Comparison of ENCODE assay signal across 12 cellular contexts in the genomic region with DNA sequence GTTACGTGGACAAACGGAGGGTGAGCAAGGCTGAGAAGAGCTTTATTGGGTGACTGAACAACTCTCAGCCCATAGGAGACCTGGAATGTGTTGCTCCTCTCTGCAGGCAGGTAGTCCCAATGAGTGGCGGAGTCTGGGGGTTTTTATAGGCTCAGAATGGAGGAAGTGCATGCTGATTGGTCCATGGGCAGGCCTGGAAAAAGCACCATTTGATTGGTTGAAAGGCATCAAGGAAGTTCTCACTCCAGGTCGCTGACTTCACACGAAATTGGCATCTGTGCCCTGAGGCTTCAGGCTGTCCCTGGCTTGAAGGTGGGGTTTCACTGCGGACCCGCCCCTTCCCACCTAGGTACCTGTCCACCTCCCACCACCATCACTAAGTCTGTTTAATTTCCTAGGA.
DNase-seq lines count a peak whose midpoint lies in the region; ATAC-seq and TF ChIP-seq lines count a peak whose summit lies in the region.
"Had no signal": no experiment of that assay in that cellular context is flagged by ENCODE, and none has a peak within 500 bp of the region (broad histone marks: within the 10 kb centered on the region; RNA-seq: fewer than 3 reads in every experiment).

No MANE protein-coding gene starts in this region.

- no peaks in the 10 kb centered on the region for H3K36me3 Mint-ChIP-seq in effector memory CD8-positive, alpha-beta T cell (ENCODE audit: insufficient read depth)

- H3K27ac ChIP-seq in Karpas-422 (ENCODE audit: low read length) (no peak overlapping the region), body of pancreas (peak overlapping the region in 3 of 4 donors; percentile 89 to 94 (median 91)), spleen (peak overlapping the region in 5 of 8 donors; percentile 3 to 80 (median 76))
- H3K27ac ChIP-seq: BLaER1 had no signal

- intact Hi-C loops in body of pancreas (cut with DNase I), result loop anchor here (10.0 kb wide), 1 partner anchor 211 kb away; no protein-coding TSS in a partner anchor
- intact Hi-C loops in spleen (cut with DNase I; ENCODE audit: low total_unique reads), result loop anchor here (10.0 kb wide), 2 partner anchors 301 to 761 kb away; no protein-coding TSS in a partner anchor

- no peaks in the 10 kb centered on the region for H3K27me3 Mint-ChIP-seq in effector memory CD8-positive, alpha-beta T cell

- H3K4me3 ChIP-seq in Karpas-422 (ENCODE audit: low read length), result no peak overlapping the region
- no peak overlapping the region for H3K4me3 ChIP-seq in body of pancreas
- H3K4me3 ChIP-seq in spleen, result no peak overlapping the region
- H3K4me3 ChIP-seq: BLaER1 had no signal

- H3K36me3 ChIP-seq in Karpas-422 (ENCODE audit: insufficient read depth, low read length) (no peaks in the 10 kb centered on the region), body of pancreas (replicated peaks in 1 of 2; ENCODE audit: insufficient read depth in 1 of 2, low read depth in 2 of 2) (peaks cover 0 to 6% of the 10 kb centered on the region in 2 donors), spleen (peaks cover 0 to 16% (median 0%) of the 10 kb centered on the region in 6 donors)
- H3K36me3 ChIP-seq: BLaER1 had no signal

- H3K9me2 ChIP-seq in Karpas-422 (replicated peaks; ENCODE audit: insufficient read depth, low read length), result no peaks in the 10 kb centered on the region

- ATAC-seq in body of pancreas, result no peak
- no peak for ATAC-seq in effector memory CD8-positive, alpha-beta T cell (replicated peaks)
- no peak for ATAC-seq in GM21825 (IDR thresholded peaks at IDR 0.05; ENCODE audit: unreplicated experiment)

- peaks cover 35 to 42% of the 10 kb centered on the region in 2 donors for H3K4me1 Mint-ChIP-seq in effector memory CD8-positive, alpha-beta T cell (ENCODE audit: low read depth in 2 of 2)

- H3K4me3 Mint-ChIP-seq in effector memory CD8-positive, alpha-beta T cell, result peak overlapping the region in 1 of 2 donors; percentile 87

- 85 to 91% methylated on average over 7 of the region's 7 CpGs for WGBS in body of pancreas, 2 donors
- WGBS in spleen, 5 donors, result 91 to 100% (median 95%) methylated on average over 7 of the region's 7 CpGs

- no peaks in the 10 kb centered on the region for H3K79me2 ChIP-seq in Karpas-422 (ENCODE audit: low read length)

- DNase-seq in ELF-1 (ENCODE audit: low read depth, low spot score) (peak; percentile 47), Karpas-422 (peak; percentile 50), body of pancreas (no peak), spleen (no peak), SK-N-DZ (ENCODE audit: low spot score) (no peak), pons (ENCODE audit: low spot score) (no peak)
- no peak for DNase-seq in effector memory CD8-positive, alpha-beta T cell
- DNase-seq: 8988T, AML-193, IMR-90 had no signal

- no peak overlapping the region for H3K9ac ChIP-seq in Karpas-422 (ENCODE audit: low read length)
- H3K9ac ChIP-seq: BLaER1 had no signal

- no peak overlapping the region for H3K4me2 ChIP-seq in Karpas-422 (ENCODE audit: low read depth, low read length, poor library complexity, severe bottlenecking)
- H3K4me2 ChIP-seq: BLaER1 had no signal

- H3K27me3 ChIP-seq in Karpas-422 (ENCODE audit: low read length) (no peaks in the 10 kb centered on the region), body of pancreas (no peaks in the 10 kb centered on the region), spleen (replicated peaks in 1 of 7) (no peaks in the 10 kb centered on the region)
- H3K27me3 ChIP-seq: BLaER1 had no signal

- no peak overlapping the region for H2AFZ ChIP-seq in Karpas-422 (ENCODE audit: low read length)

- H3K4me1 ChIP-seq in Karpas-422 (ENCODE audit: low read length) (no peaks in the 10 kb centered on the region), body of pancreas (peaks cover 76% of the 10 kb centered on the region), spleen (peaks cover 12 to 91% (median 67%) of the 10 kb centered on the region in 6 donors)

- H3K9me3 Mint-ChIP-seq in effector memory CD8-positive, alpha-beta T cell, result no peaks in the 10 kb centered on the region

- peak overlapping the region in 1 of 2 donors; percentile 91 for H3K27ac Mint-ChIP-seq in effector memory CD8-positive, alpha-beta T cell

- no peaks in the 10 kb centered on the region for H4K20me1 ChIP-seq in Karpas-422 (ENCODE audit: insufficient read depth, low read depth, low read length)

- TF ChIP-seq POLR2A in body of pancreas (IDR thresholded peaks at IDR 0.05), result no peak
- TF ChIP-seq POLR2A in spleen (IDR thresholded peaks at IDR 0.05), result no peak

- no peaks in the 10 kb centered on the region for H3K9me3 ChIP-seq in Karpas-422 (ENCODE audit: low read length)
- no peaks in the 10 kb centered on the region for H3K9me3 ChIP-seq in body of pancreas
- no peaks in the 10 kb centered on the region for H3K9me3 ChIP-seq in spleen
- H3K9me3 ChIP-seq: BLaER1 had no signal

- TF ChIP-seq CTCF in body of pancreas (IDR thresholded peaks at IDR 0.05) (no peak), spleen (IDR thresholded peaks at IDR 0.05 in 8 of 11, conservative IDR thresholded peaks at IDR 0.05 in 3 of 11) (no peak)

Comparison
In these comparisons a context has a peak if more than half of its experiments do, and no peak if none do; other contexts are left out.
1. DNase-seq: peak in ELF-1 (single experiment) and Karpas-422 (single experiment); none in body of pancreas (0 of 4), spleen (single experiment), SK-N-DZ (single experiment), effector memory CD8-positive, alpha-beta T cell (0 of 3) and pons (single experiment).